ENCODE assay signal across 18 cellular contexts in genomic region chr6:26211963-26212362, GRCh38.
DNase-seq lines count a peak whose midpoint lies in the region; ATAC-seq, FAIRE-seq and TF ChIP-seq lines count a peak whose summit lies in the region.
"Had no signal": no experiment of that assay in that cellular context is flagged by ENCODE, and none has a peak within 500 bp of the region (broad histone marks: within the 10 kb centered on the region; RNA-seq: fewer than 3 reads in every experiment).

No MANE protein-coding gene starts in this region.

- FAIRE-seq in GM12878 (lab: Jason Lieb, UNC), result no peak

- POLR2A ChIA-PET in A673 (lab: Charles Lee; ENCODE audit: low non-redundant PET), result no interaction called here
- POLR2A ChIA-PET in GM12878 (lab: Charles Lee), result no interaction called here

- H4K91ac ChIP-seq in H9 (ENCODE audit: insufficient read length, low read depth, low read length), result no peak overlapping the region

- no peaks in the 10 kb centered on the region for H3K9me3 ChIP-seq in A673 (ENCODE audit: low read depth, low read length, poor library complexity, severe bottlenecking)
- no peaks in the 10 kb centered on the region for H3K9me3 ChIP-seq in H9 (ENCODE audit: control insufficient read depth, low read depth, low read length)
- H3K9me3 ChIP-seq in GM12878 (replicated peaks; ENCODE audit: control insufficient read depth, insufficient read depth, low read length), result no peaks in the 10 kb centered on the region
- H3K9me3 ChIP-seq: breast epithelium, testis had no signal

- H3K23me2 ChIP-seq in H9 (ENCODE audit: insufficient read length, low read depth, low read length, poor library complexity, severe bottlenecking), result peaks cover 4% of the 10 kb centered on the region

- H2BK12ac ChIP-seq in H9 (ENCODE audit: insufficient read length, low read depth, low read length), result no peak overlapping the region

- CTCF ChIA-PET in A673 (lab: Charles Lee) (no interaction called here), GM12878 (lab: Yijun Ruan, JAX) (interaction anchor here (1.1 kb wide), 1 partner anchor 38 kb away, joined by 5 read pairs; no protein-coding TSS in a partner anchor)

- no peak for TF ChIP-seq RAD21 in GM12878 (IDR thresholded peaks at IDR 0.05; ENCODE audit: insufficient read depth, low read depth, low read length)

- SMC1A ChIA-PET in GM12878 (lab: Charles Lee; ENCODE audit: uncharacterized antibody, unreplicated experiment), result no interaction called here

- BruUV-seq in A673 (replicated peaks; lab: Mats Ljungman, UMichigan) (no TSS peak), GM12878 (replicated peaks; lab: Mats Ljungman, UMichigan) (no TSS peak)

- H3T11ph ChIP-seq in H9 (ENCODE audit: low read length), result no peak overlapping the region

- peaks cover 7% of the 10 kb centered on the region in 2 experiments; a peak in 3 of 4 replicates for H3K4me1 Mint-ChIP-seq in H9

- DNase-seq in A673 (ENCODE audit: low spot score) (no peak), H9 (no peak), NCI-H82 treated with DMSO at 0.1 percent for 48 hours (lab: John Stamatoyannopoulos, UW; ENCODE audit: unreplicated experiment) (peak; percentile 41), GM12878 (ENCODE audit: low read depth, low spot score) (no peak), Right ventricle myocardium inferior (ENCODE audit: missing footprints) (no peak), activated gamma-delta T cell treated with Interleukin-2 at 50 U/mL for 16 hours (no peak)
- DNase-seq: activated CD8-positive, alpha-beta memory T cell treated with anti-CD3 and anti-CD28 coated beads, Interleukin-2, amount 10 ng/mL, durations not matched to agents 7 days and 5 days; CD4-positive, alpha-beta memory T cell; NCI-H146; NCI-H69; nephron progenitor cell; stimulated activated CD4-positive, alpha-beta T cell treated with anti-CD3 and anti-CD28 coated beads, Interleukin-1b, Interleukin-23, amount 100 ng/mL, for 48 hours; stimulated activated naive B cell treated with anti-CD40 and anti-IgM and Interleukin-4, amounts not matched to agents 10 μg/mL and 1 μg/mL and 100 μg/mL, for 72 hours; testis had no signal

- no peak overlapping the region for H3K23ac ChIP-seq in H9 (ENCODE audit: insufficient read length, low read depth, low read length)

- H2BK20ac ChIP-seq in H9 (ENCODE audit: low read depth, low read length, poor library complexity, severe bottlenecking), result no peak overlapping the region

- H3K18ac ChIP-seq in H9 (ENCODE audit: insufficient read length, low read depth, low read length), result no peak overlapping the region

- no peaks in the 10 kb centered on the region for H3K9me3 Mint-ChIP-seq in H9
- H3K9me3 Mint-ChIP-seq: CD4-positive, alpha-beta memory T cell; nephron progenitor cell had no signal

- no peaks in the 10 kb centered on the region for H3K27me3 Mint-ChIP-seq in H9 (ENCODE audit: low read depth)
- H3K27me3 Mint-ChIP-seq: activated CD8-positive, alpha-beta memory T cell treated with anti-CD3 and anti-CD28 coated beads, Interleukin-2, amount 10 ng/mL, durations not matched to agents 7 days and 5 days; CD4-positive, alpha-beta memory T cell; progenitor cell of endocrine pancreas; stimulated activated naive B cell treated with anti-CD40 and anti-IgM and Interleukin-4, amounts not matched to agents 10 μg/mL and 1 μg/mL and 100 μg/mL, for 72 hours had no signal

- H4K20me1 ChIP-seq in H9 (ENCODE audit: control insufficient read depth, insufficient read depth, insufficient read length) (peaks cover 2% of the 10 kb centered on the region), GM12878 (ENCODE audit: control insufficient read depth, insufficient read depth) (no peaks in the 10 kb centered on the region)

- no peaks in the 10 kb centered on the region; a peak in 2 of 7 replicates for H3K36me3 Mint-ChIP-seq in H9 (ENCODE audit: insufficient read depth in 1 of 3, low read depth in 3 of 3)
- H3K36me3 Mint-ChIP-seq: activated CD8-positive, alpha-beta memory T cell treated with anti-CD3 and anti-CD28 coated beads, Interleukin-2, amount 10 ng/mL, durations not matched to agents 7 days and 5 days; CD4-positive, alpha-beta memory T cell had no signal

- H3K14ac ChIP-seq in H9 (ENCODE audit: insufficient read depth, low read length), result no peak overlapping the region

- H4K8ac ChIP-seq in H9 (replicated peaks; ENCODE audit: insufficient read length, low read depth, low read length), result no peak overlapping the region

- RAD21 ChIA-PET in GM12878 (lab: Charles Lee; ENCODE audit: unreplicated experiment), result no interaction called here

- H2BK15ac ChIP-seq in H9 (ENCODE audit: low read depth, low read length), result no peak overlapping the region

- no peak overlapping the region for H4K5ac ChIP-seq in H9 (ENCODE audit: insufficient read length, low read depth, low read length)

- WGBS in H9 (ENCODE audit: extremely low coverage, insufficient read length, low lambda C conversion rate), result no CpG with 5 or more reads among the region's 1 CpG
- 95% methylated on average over 1 of the region's 1 CpG for WGBS in GM12878 (ENCODE audit: insufficient coverage, insufficient replicate concordance, low lambda C conversion rate, missing lambda C conversion rate)

- H3K36me3 ChIP-seq in A673 (ENCODE audit: insufficient read depth, low read length, poor library complexity, severe bottlenecking), result no peaks in the 10 kb centered on the region
- no peaks in the 10 kb centered on the region for H3K36me3 ChIP-seq in GM12878 (ENCODE audit: control insufficient read depth in 2 of 2, insufficient read depth in 2 of 2, low read length in 1 of 2)
- H3K36me3 ChIP-seq: breast epithelium had no signal

- H3K9ac ChIP-seq in H9 (ENCODE audit: extremely low read depth, insufficient read length, low read length) (no peak overlapping the region), GM12878 (ENCODE audit: control insufficient read depth, insufficient read depth, low read length) (no peak overlapping the region)
- H3K9ac ChIP-seq: KMS-11 had no signal

- H3K27ac Mint-ChIP-seq in H9, result no peak overlapping the region
- H3K27ac Mint-ChIP-seq: activated CD8-positive, alpha-beta memory T cell treated with anti-CD3 and anti-CD28 coated beads, Interleukin-2, amount 10 ng/mL, durations not matched to agents 7 days and 5 days; CD4-positive, alpha-beta memory T cell; nephron progenitor cell; progenitor cell of endocrine pancreas; stimulated activated naive B cell treated with anti-CD40 and anti-IgM and Interleukin-4, amounts not matched to agents 10 μg/mL and 1 μg/mL and 100 μg/mL, for 72 hours had no signal

- H3K4me1 ChIP-seq in A673 (ENCODE audit: insufficient read depth, low read length, poor library complexity, severe bottlenecking), result peaks cover 2% of the 10 kb centered on the region
- H3K4me1 ChIP-seq in H9 (ENCODE audit: insufficient read depth, low read length), result peaks cover under 1% of the 10 kb centered on the region; the same call in 1 of the 2 replicates
- H3K4me1 ChIP-seq in GM12878 (ENCODE audit: control insufficient read depth, insufficient read depth, low read length), result peaks cover 1% of the 10 kb centered on the region; the same call in 1 of the 2 replicates
- H3K4me1 ChIP-seq: breast epithelium, testis had no signal

- H3K4me3 ChIP-seq in A673 (ENCODE audit: low read depth, low read length, poor library complexity, severe bottlenecking), result no peak overlapping the region
- no peak overlapping the region for H3K4me3 ChIP-seq in GM12878
- H3K4me3 ChIP-seq: breast epithelium, testis had no signal

- intact Hi-C loops in A673 (cut with micrococcal nuclease; ENCODE audit: unreplicated experiment), result no loop called here
- intact Hi-C loops in GM12878 (cut with micrococcal nuclease; ENCODE audit: unreplicated experiment), result no loop called here
- intact Hi-C loops in Right ventricle myocardium inferior (cut with DNase I), result no loop called here

- H2BK120ac ChIP-seq in H9 (ENCODE audit: low read depth, low read length, poor library complexity, severe bottlenecking), result no peak overlapping the region

- no peak overlapping the region for H2AK5ac ChIP-seq in H9 (ENCODE audit: insufficient read length, low read length)

- no peak overlapping the region for H2BK5ac ChIP-seq in H9 (ENCODE audit: insufficient read length, low read length)

- H3K79me2 ChIP-seq in H9 (ENCODE audit: insufficient read depth, low read length), result no peaks in the 10 kb centered on the region
- H3K79me2 ChIP-seq in GM12878 (ENCODE audit: control insufficient read depth, insufficient read depth, low read length), result peaks cover 4% of the 10 kb centered on the region; the same call in 1 of the 2 replicates

- no peak overlapping the region for H3K4me3 Mint-ChIP-seq in H9
- H3K4me3 Mint-ChIP-seq: activated CD8-positive, alpha-beta memory T cell treated with anti-CD3 and anti-CD28 coated beads, Interleukin-2, amount 10 ng/mL, durations not matched to agents 7 days and 5 days; CD4-positive, alpha-beta memory T cell; nephron progenitor cell; stimulated activated naive B cell treated with anti-CD40 and anti-IgM and Interleukin-4, amounts not matched to agents 10 μg/mL and 1 μg/mL and 100 μg/mL, for 72 hours had no signal

- TF ChIP-seq CTCF in A673 (conservative IDR thresholded peaks at IDR 0.05; ENCODE audit: low read depth, low read length) (no peak), H9 (conservative IDR thresholded peaks at IDR 0.05) (peak; percentile 25; the same call in 1 of the 3 replicates), GM12878 (IDR thresholded peaks at IDR 0.05 in 2 of 3, conservative IDR thresholded peaks at IDR 0.05 in 1 of 3; ENCODE audit: control insufficient read depth in 2 of 3, extremely low read depth in 1 of 3, insufficient read depth in 1 of 3, low read depth in 3 of 3, low read length in 3 of 3) (no peak; a peak in 1 of 6 replicates)

- no peaks in the 10 kb centered on the region for H3K79me1 ChIP-seq in H9 (ENCODE audit: insufficient read depth, low read depth, low read length, poor library complexity, severe bottlenecking)

- no peak overlapping the region for H3K56ac ChIP-seq in H9 (ENCODE audit: insufficient read length, low read depth, low read length)

- H2AFZ ChIP-seq in H9 (ENCODE audit: low read length) (no peak overlapping the region), GM12878 (ENCODE audit: control insufficient read depth, low read depth, low read length) (no peak overlapping the region)

- H3K27me3 ChIP-seq in A673 (replicated peaks; ENCODE audit: insufficient read depth, low read depth, low read length, poor library complexity), result no peaks in the 10 kb centered on the region
- no peaks in the 10 kb centered on the region for H3K27me3 ChIP-seq in H9 (ENCODE audit: insufficient read depth, low read length)
- H3K27me3 ChIP-seq in GM12878 (replicated peaks in 1 of 2; ENCODE audit: control insufficient read depth in 2 of 2, insufficient read depth in 2 of 2, low read length in 1 of 2), result no peaks in the 10 kb centered on the region
- H3K27me3 ChIP-seq: breast epithelium, testis had no signal

- no peak for TF ChIP-seq POLR2A in GM12878 (IDR thresholded peaks at IDR 0.05; ENCODE audit: low read depth, low read length)

- in situ Hi-C loops in GM12878 (cut with MboI), result no loop called here

- H3K27ac ChIP-seq in A673 (ENCODE audit: low read depth, low read length, poor library complexity, severe bottlenecking) (peak overlapping the region; percentile 38), H9 (ENCODE audit: insufficient read length, low read depth, low read length) (no peak overlapping the region), GM12878 (ENCODE audit: control insufficient read depth, insufficient read depth) (no peak overlapping the region)
- H3K27ac ChIP-seq: breast epithelium, KMS-11, testis had no signal

- H3K4ac ChIP-seq in H9 (ENCODE audit: low read depth, low read length), result no peak overlapping the region

- H3K4me2 ChIP-seq in H9 (ENCODE audit: insufficient read depth, insufficient read length, low read length) (no peak overlapping the region), GM12878 (ENCODE audit: control insufficient read depth, insufficient read depth) (no peak overlapping the region)
- H3K4me2 ChIP-seq: KMS-11 had no signal

- no peak for TF ChIP-seq EP300 in GM12878 (IDR thresholded peaks at IDR 0.05; ENCODE audit: borderline replicate concordance in 1 of 2, control insufficient read depth in 1 of 2, low read depth in 2 of 2, low read length in 2 of 2)

- ATAC-seq in GM12878 (no peak), Right ventricle myocardium inferior (no peak), HG03159 (IDR thresholded peaks at IDR 0.05; ENCODE audit: unreplicated experiment) (no peak)
- ATAC-seq: activated CD8-positive, alpha-beta memory T cell treated with anti-CD3 and anti-CD28 coated beads, Interleukin-2, amount 10 ng/mL, durations not matched to agents 7 days and 5 days; stimulated activated naive B cell treated with anti-CD40 and anti-IgM and Interleukin-4, amounts not matched to agents 10 μg/mL and 1 μg/mL and 100 μg/mL, for 72 hours had no signal
